ENCODE assay signal across 1 cellular context in the genomic region with DNA sequence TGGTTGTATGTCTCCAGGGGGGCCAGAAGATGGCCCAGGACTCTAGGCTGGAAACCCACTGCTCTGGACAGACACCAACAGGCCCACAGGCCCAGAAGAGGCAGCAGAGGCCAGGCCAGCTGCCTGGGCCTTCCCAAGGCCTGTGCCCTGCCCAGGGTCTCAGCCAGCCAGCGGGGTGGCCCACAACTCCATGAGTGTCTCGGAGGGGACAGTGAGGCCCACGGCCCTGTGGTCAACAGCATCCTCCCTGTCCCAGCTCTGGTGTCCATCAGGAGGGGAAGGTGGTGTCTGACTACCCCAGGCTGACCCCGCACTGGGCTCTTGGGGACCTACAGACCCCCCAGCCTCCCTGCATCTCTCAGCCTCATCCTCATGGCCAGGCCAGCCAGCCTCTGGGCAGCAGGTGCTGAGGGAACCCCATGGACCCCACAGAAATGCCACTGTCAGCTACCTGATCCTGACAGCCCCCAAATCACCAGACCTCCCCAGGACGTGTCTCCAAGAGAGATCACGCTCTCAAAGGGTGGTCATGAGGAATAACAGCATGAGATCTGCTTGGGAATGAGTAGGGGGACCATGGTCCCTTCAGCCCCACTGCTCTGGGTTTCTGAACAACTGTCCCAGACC.
A peak's percentile ranks its signal among the peaks of the same experiment; 100 is the strongest.
TF ChIP-seq lines count a peak whose summit lies in the region.

No MANE protein-coding gene starts in this region.

TF ChIP-seq in HepG2, 621 proteins besides CTCF, POLR2A, EP300 and RAD21 (continued from another document and continues in another):
- TF ChIP-seq XBP1 (CRISPR knock-in tag; IDR thresholded peaks at IDR 0.05), result no peak
- 0 out of 2 replicates have a peak, but pooled peaks have one; percentile 23 for TF ChIP-seq ZNF782 (CRISPR knock-in tag; IDR thresholded peaks at IDR 0.05; ENCODE audit: borderline replicate concordance)
- TF ChIP-seq, protein P1, sequence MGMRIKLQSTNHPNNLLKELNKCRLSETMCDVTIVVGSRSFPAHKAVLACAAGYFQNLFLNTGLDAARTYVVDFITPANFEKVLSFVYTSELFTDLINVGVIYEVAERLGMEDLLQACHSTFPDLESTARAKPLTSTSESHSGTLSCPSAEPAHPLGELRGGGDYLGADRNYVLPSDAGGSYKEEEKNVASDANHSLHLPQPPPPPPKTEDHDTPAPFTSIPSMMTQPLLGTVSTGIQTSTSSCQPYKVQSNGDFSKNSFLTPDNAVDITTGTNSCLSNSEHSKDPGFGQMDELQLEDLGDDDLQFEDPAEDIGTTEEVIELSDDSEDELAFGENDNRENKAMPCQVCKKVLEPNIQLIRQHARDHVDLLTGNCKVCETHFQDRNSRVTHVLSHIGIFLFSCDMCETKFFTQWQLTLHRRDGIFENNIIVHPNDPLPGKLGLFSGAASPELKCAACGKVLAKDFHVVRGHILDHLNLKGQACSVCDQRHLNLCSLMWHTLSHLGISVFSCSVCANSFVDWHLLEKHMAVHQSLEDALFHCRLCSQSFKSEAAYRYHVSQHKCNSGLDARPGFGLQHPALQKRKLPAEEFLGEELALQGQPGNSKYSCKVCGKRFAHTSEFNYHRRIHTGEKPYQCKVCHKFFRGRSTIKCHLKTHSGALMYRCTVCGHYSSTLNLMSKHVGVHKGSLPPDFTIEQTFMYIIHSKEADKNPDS (CRISPR knock-in tag; IDR thresholded peaks at IDR 0.05), result no peak
- TF ChIP-seq, protein P2, sequence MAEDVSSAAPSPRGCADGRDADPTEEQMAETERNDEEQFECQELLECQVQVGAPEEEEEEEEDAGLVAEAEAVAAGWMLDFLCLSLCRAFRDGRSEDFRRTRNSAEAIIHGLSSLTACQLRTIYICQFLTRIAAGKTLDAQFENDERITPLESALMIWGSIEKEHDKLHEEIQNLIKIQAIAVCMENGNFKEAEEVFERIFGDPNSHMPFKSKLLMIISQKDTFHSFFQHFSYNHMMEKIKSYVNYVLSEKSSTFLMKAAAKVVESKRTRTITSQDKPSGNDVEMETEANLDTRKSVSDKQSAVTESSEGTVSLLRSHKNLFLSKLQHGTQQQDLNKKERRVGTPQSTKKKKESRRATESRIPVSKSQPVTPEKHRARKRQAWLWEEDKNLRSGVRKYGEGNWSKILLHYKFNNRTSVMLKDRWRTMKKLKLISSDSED (CRISPR knock-in tag; IDR thresholded peaks at IDR 0.05), result 0 out of 2 replicates have a peak, but pooled peaks have one; percentile 59
- TF ChIP-seq SP2 (CRISPR knock-in tag; IDR thresholded peaks at IDR 0.05), result 0 out of 2 replicates have a peak, but pooled peaks have one; percentile 15
- TF ChIP-seq ZNF616 (CRISPR knock-in tag; IDR thresholded peaks at IDR 0.05; ENCODE audit: low read depth), result no peak
- TF ChIP-seq, protein P3, sequence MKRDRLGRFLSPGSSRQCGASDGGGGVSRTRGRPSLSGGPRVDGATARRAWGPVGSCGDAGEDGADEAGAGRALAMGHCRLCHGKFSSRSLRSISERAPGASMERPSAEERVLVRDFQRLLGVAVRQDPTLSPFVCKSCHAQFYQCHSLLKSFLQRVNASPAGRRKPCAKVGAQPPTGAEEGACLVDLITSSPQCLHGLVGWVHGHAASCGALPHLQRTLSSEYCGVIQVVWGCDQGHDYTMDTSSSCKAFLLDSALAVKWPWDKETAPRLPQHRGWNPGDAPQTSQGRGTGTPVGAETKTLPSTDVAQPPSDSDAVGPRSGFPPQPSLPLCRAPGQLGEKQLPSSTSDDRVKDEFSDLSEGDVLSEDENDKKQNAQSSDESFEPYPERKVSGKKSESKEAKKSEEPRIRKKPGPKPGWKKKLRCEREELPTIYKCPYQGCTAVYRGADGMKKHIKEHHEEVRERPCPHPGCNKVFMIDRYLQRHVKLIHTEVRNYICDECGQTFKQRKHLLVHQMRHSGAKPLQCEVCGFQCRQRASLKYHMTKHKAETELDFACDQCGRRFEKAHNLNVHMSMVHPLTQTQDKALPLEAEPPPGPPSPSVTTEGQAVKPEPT (CRISPR knock-in tag; IDR thresholded peaks at IDR 0.05; ENCODE audit: low read depth), result 0 out of 2 replicates have a peak, but pooled peaks have one; percentile 17
- TF ChIP-seq, protein P4, sequence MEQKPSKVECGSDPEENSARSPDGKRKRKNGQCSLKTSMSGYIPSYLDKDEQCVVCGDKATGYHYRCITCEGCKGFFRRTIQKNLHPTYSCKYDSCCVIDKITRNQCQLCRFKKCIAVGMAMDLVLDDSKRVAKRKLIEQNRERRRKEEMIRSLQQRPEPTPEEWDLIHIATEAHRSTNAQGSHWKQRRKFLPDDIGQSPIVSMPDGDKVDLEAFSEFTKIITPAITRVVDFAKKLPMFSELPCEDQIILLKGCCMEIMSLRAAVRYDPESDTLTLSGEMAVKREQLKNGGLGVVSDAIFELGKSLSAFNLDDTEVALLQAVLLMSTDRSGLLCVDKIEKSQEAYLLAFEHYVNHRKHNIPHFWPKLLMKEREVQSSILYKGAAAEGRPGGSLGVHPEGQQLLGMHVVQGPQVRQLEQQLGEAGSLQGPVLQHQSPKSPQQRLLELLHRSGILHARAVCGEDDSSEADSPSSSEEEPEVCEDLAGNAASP (CRISPR knock-in tag; IDR thresholded peaks at IDR 0.05; ENCODE audit: borderline replicate concordance), result no peak
- no peak for TF ChIP-seq ZNF143 (CRISPR knock-in tag; IDR thresholded peaks at IDR 0.05)
- peak; percentile 6; the same call in 1 of the 2 replicates for TF ChIP-seq ZNF296 (CRISPR knock-in tag; conservative IDR thresholded peaks at IDR 0.05)
- no peak for TF ChIP-seq ZNF274 (CRISPR knock-in tag; IDR thresholded peaks at IDR 0.05)
- TF ChIP-seq, protein P5, sequence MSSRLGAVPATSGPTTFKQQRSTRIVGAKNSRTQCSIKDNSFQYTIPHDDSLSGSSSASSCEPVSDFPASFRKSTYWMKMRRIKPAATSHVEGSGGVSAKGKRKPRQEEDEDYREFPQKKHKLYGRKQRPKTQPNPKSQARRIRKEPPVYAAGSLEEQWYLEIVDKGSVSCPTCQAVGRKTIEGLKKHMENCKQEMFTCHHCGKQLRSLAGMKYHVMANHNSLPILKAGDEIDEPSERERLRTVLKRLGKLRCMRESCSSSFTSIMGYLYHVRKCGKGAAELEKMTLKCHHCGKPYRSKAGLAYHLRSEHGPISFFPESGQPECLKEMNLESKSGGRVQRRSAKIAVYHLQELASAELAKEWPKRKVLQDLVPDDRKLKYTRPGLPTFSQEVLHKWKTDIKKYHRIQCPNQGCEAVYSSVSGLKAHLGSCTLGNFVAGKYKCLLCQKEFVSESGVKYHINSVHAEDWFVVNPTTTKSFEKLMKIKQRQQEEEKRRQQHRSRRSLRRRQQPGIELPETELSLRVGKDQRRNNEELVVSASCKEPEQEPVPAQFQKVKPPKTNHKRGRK (CRISPR knock-in tag; IDR thresholded peaks at IDR 0.05), result no peak
- TF ChIP-seq ZFP36 (IDR thresholded peaks at IDR 0.05; ENCODE audit: borderline replicate concordance, low read depth, low read length, partially characterized antibody), result no peak
- no peak for TF ChIP-seq ZNF562 (CRISPR knock-in tag; IDR thresholded peaks at IDR 0.05; ENCODE audit: borderline replicate concordance)
- peak; percentile 61; the same call in 1 of the 2 replicates for TF ChIP-seq ZMAT3 (CRISPR knock-in tag; conservative IDR thresholded peaks at IDR 0.05)
- no peak for TF ChIP-seq ADNP (CRISPR knock-in tag; IDR thresholded peaks at IDR 0.05)
- TF ChIP-seq PHF21A (CRISPR knock-in tag; IDR thresholded peaks at IDR 0.05), result no peak
- no peak for TF ChIP-seq ZSCAN30 (CRISPR knock-in tag; IDR thresholded peaks at IDR 0.05)
- 0 out of 2 replicates have a peak, but pooled peaks have one; percentile 17 for TF ChIP-seq ZIK1 (CRISPR knock-in tag; IDR thresholded peaks at IDR 0.05; ENCODE audit: borderline replicate concordance, low read depth)
- TF ChIP-seq PITX1 (CRISPR knock-in tag; IDR thresholded peaks at IDR 0.05), result no peak
- no peak for TF ChIP-seq RARA (CRISPR knock-in tag; IDR thresholded peaks at IDR 0.05)
- 0 out of 2 replicates have a peak, but pooled peaks have one; percentile 50 for TF ChIP-seq ZNF343 (CRISPR knock-in tag; IDR thresholded peaks at IDR 0.05)
- peak; percentile 71; the same call in 1 of the 2 replicates for TF ChIP-seq ZNF224 (CRISPR knock-in tag; IDR thresholded peaks at IDR 0.05)
- TF ChIP-seq NCOA5 (CRISPR knock-in tag; IDR thresholded peaks at IDR 0.05), result no peak
- no peak for TF ChIP-seq YEATS2 (CRISPR knock-in tag; IDR thresholded peaks at IDR 0.05; ENCODE audit: borderline replicate concordance)
- 0 out of 2 replicates have a peak, but pooled peaks have one; percentile 16 for TF ChIP-seq ZSCAN22 (CRISPR knock-in tag; IDR thresholded peaks at IDR 0.05)
- TF ChIP-seq ZNF766 (CRISPR knock-in tag; IDR thresholded peaks at IDR 0.05; ENCODE audit: borderline replicate concordance), result peak; percentile 43; the same call in 1 of the 2 replicates
- no peak for TF ChIP-seq DMAP1 (CRISPR knock-in tag; IDR thresholded peaks at IDR 0.05)
- TF ChIP-seq ZNF136 (CRISPR knock-in tag; IDR thresholded peaks at IDR 0.05; ENCODE audit: low read depth), result 0 out of 2 replicates have a peak, but pooled peaks have one; percentile 3
- TF ChIP-seq, protein P6, sequence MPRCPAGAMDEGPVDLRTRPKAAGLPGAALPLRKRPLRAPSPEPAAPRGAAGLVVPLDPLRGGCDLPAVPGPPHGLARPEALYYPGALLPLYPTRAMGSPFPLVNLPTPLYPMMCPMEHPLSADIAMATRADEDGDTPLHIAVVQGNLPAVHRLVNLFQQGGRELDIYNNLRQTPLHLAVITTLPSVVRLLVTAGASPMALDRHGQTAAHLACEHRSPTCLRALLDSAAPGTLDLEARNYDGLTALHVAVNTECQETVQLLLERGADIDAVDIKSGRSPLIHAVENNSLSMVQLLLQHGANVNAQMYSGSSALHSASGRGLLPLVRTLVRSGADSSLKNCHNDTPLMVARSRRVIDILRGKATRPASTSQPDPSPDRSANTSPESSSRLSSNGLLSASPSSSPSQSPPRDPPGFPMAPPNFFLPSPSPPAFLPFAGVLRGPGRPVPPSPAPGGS (CRISPR knock-in tag; IDR thresholded peaks at IDR 0.05), result peak; percentile 13; the same call in 1 of the 2 replicates
- TF ChIP-seq, protein P7, sequence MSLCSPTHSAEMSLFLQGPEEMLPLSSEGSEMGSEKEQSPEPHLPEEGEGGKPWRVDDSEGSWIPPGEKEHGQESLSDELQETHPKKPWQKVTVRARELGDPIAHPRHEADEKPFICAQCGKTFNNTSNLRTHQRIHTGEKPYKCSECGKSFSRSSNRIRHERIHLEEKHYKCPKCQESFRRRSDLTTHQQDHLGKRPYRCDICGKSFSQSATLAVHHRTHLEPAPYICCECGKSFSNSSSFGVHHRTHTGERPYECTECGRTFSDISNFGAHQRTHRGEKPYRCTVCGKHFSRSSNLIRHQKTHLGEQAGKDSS (CRISPR knock-in tag; IDR thresholded peaks at IDR 0.05; ENCODE audit: borderline replicate concordance, low read depth), result no peak
- peak; percentile 38; the same call in 1 of the 2 replicates for TF ChIP-seq ARNTL (CRISPR knock-in tag; IDR thresholded peaks at IDR 0.05)
- TF ChIP-seq ZBTB8A (CRISPR knock-in tag; IDR thresholded peaks at IDR 0.05; ENCODE audit: borderline replicate concordance, low read depth), result 0 out of 2 replicates have a peak, but pooled peaks have one; percentile 58
- 0 out of 2 replicates have a peak, but pooled peaks have one; percentile 22 for TF ChIP-seq ZNF678 (CRISPR knock-in tag; IDR thresholded peaks at IDR 0.05)
- no peak for TF ChIP-seq ZNF333 (CRISPR knock-in tag; IDR thresholded peaks at IDR 0.05; ENCODE audit: borderline replicate concordance)
- no peak for TF ChIP-seq RBFOX2 (IDR thresholded peaks at IDR 0.05; ENCODE audit: low read depth, low read length)
- TF ChIP-seq ATF7 (IDR thresholded peaks at IDR 0.05), result no peak
- TF ChIP-seq ATF7 (CRISPR knock-in tag; IDR thresholded peaks at IDR 0.05), result no peak
- TF ChIP-seq, protein P8, sequence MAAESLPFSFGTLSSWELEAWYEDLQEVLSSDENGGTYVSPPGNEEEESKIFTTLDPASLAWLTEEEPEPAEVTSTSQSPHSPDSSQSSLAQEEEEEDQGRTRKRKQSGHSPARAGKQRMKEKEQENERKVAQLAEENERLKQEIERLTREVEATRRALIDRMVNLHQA (CRISPR knock-in tag; IDR thresholded peaks at IDR 0.05), result no peak
- no peak for TF ChIP-seq KDM5A (IDR thresholded peaks at IDR 0.05; ENCODE audit: borderline replicate concordance, low read length)
- peak; percentile 21; the same call in 1 of the 2 replicates for TF ChIP-seq ZSCAN21 (CRISPR knock-in tag; IDR thresholded peaks at IDR 0.05; ENCODE audit: borderline replicate concordance)
- no peak for TF ChIP-seq FOXM1 (CRISPR knock-in tag; IDR thresholded peaks at IDR 0.05)
- TF ChIP-seq, protein P9, sequence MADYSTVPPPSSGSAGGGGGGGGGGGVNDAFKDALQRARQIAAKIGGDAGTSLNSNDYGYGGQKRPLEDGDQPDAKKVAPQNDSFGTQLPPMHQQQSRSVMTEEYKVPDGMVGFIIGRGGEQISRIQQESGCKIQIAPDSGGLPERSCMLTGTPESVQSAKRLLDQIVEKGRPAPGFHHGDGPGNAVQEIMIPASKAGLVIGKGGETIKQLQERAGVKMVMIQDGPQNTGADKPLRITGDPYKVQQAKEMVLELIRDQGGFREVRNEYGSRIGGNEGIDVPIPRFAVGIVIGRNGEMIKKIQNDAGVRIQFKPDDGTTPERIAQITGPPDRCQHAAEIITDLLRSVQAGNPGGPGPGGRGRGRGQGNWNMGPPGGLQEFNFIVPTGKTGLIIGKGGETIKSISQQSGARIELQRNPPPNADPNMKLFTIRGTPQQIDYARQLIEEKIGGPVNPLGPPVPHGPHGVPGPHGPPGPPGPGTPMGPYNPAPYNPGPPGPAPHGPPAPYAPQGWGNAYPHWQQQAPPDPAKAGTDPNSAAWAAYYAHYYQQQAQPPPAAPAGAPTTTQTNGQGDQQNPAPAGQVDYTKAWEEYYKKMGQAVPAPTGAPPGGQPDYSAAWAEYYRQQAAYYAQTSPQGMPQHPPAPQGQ (CRISPR knock-in tag; IDR thresholded peaks at IDR 0.05; ENCODE audit: borderline replicate concordance), result 0 out of 2 replicates have a peak, but pooled peaks have one; percentile 39
- TF ChIP-seq ZNF761 (CRISPR knock-in tag; conservative IDR thresholded peaks at IDR 0.05), result peak; percentile 77
- no peak for TF ChIP-seq ARNT2 (CRISPR knock-in tag; IDR thresholded peaks at IDR 0.05; ENCODE audit: low read depth)
- TF ChIP-seq AGO1 (IDR thresholded peaks at IDR 0.05; ENCODE audit: low read depth, low read length, poor library complexity, severe bottlenecking), result no peak
- 0 out of 2 replicates have a peak, but pooled peaks have one; percentile 11 for TF ChIP-seq ZNF263 (CRISPR knock-in tag; IDR thresholded peaks at IDR 0.05)
- TF ChIP-seq, protein P10, sequence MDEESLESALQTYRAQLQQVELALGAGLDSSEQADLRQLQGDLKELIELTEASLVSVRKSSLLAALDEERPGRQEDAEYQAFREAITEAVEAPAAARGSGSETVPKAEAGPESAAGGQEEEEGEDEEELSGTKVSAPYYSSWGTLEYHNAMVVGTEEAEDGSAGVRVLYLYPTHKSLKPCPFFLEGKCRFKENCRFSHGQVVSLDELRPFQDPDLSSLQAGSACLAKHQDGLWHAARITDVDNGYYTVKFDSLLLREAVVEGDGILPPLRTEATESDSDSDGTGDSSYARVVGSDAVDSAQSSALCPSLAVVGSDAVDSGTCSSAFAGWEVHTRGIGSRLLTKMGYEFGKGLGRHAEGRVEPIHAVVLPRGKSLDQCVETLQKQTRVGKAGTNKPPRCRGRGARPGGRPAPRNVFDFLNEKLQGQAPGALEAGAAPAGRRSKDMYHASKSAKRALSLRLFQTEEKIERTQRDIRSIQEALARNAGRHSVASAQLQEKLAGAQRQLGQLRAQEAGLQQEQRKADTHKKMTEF (CRISPR knock-in tag; IDR thresholded peaks at IDR 0.05), result no peak
